24 cellular contexts compared by ENCODE assay signal in genomic region chr20:9281770-9282169, GRCh38.
DNase-seq lines count a peak whose midpoint lies in the region; ATAC-seq, FAIRE-seq and TF ChIP-seq lines count a peak whose summit lies in the region.
"Had no signal": no experiment of that assay in that cellular context is flagged by ENCODE, and none has a peak within 500 bp of the region (broad histone marks: within the 10 kb centered on the region; RNA-seq: fewer than 3 reads in every experiment).

No MANE protein-coding gene starts in this region.

- WGBS in SK-N-SH (ENCODE audit: low lambda C conversion rate): 58% methylated on average over 1 of the region's 1 CpG
- WGBS in thyroid gland, 2 donors: 74 to 84% methylated on average over 1 of the region's 1 CpG

- no peak overlapping the region for H3K4me2 ChIP-seq in SK-N-SH
- H3K4me2 ChIP-seq: BLaER1 treated with 17β-estradiol and CSF1 and Interleukin-3, amounts not matched to agents 10 nM and 100 nM had no signal

- TF ChIP-seq POLR2A in thyroid gland (IDR thresholded peaks at IDR 0.05): no peak

- no peak for TF ChIP-seq RAD21 in SK-N-SH (IDR thresholded peaks at IDR 0.05; ENCODE audit: low read length)

- H2AFZ ChIP-seq in SK-N-SH (ENCODE audit: low read depth): no peak overlapping the region

- POLR2A ChIA-PET in SK-N-SH (lab: Yijun Ruan, JAX): no interaction called here

- H3K4me3 ChIP-seq in SK-N-SH (ENCODE audit: low read depth in 2 of 2, low read length in 1 of 2) (no peak overlapping the region), thyroid gland (replicated peaks in 1 of 3) (no peak overlapping the region)
- H3K4me3 ChIP-seq: BLaER1 treated with 17β-estradiol and CSF1 and Interleukin-3, amounts not matched to agents 10 nM and 100 nM; HAP-1 had no signal

- H3K9ac ChIP-seq in SK-N-SH: no peak overlapping the region
- H3K9ac ChIP-seq: BLaER1 treated with 17β-estradiol and CSF1 and Interleukin-3, amounts not matched to agents 10 nM and 100 nM had no signal

- no peak for DNase-seq in SK-N-SH
- DNase-seq in RCC 7860 (ENCODE audit: low spot score): no peak
- DNase-seq in middle frontal gyrus (ENCODE audit: extremely low spot score, low spot score): no peak
- no peak for DNase-seq in caudate nucleus (lab: John Stamatoyannopoulos, UW)
- no peak for DNase-seq in thyroid gland
- DNase-seq: AML-193; BE2C; Calu3; CD4-positive, alpha-beta T cell; CD8-positive, alpha-beta memory T cell; DMS53; DMS79 treated with DMSO at 0.1 percent for 48 hours; GF-D8; GOT3; HFFc6 had no signal

- no peaks in the 10 kb centered on the region for H3F3A ChIP-seq in SK-N-SH (replicated peaks; ENCODE audit: insufficient read depth)

- H3K9me3 ChIP-seq in SK-N-SH: no peaks in the 10 kb centered on the region
- H3K9me3 ChIP-seq in thyroid gland: no peaks in the 10 kb centered on the region
- H3K9me3 ChIP-seq: BE2C; BLaER1 treated with 17β-estradiol and CSF1 and Interleukin-3, amounts not matched to agents 10 nM and 100 nM; HAP-1 had no signal

- TF ChIP-seq EP300 in SK-N-SH (IDR thresholded peaks at IDR 0.05; ENCODE audit: borderline replicate concordance in 1 of 2, low read depth in 1 of 2, low read length in 1 of 2): no peak

- H3K27me3 ChIP-seq in SK-N-SH (ENCODE audit: insufficient read depth): no peaks in the 10 kb centered on the region
- no peaks in the 10 kb centered on the region for H3K27me3 ChIP-seq in thyroid gland
- H3K27me3 ChIP-seq: BE2C; BLaER1 treated with 17β-estradiol and CSF1 and Interleukin-3, amounts not matched to agents 10 nM and 100 nM had no signal

- H3K4me1 ChIP-seq in SK-N-SH (ENCODE audit: control insufficient read depth in 1 of 2, insufficient read depth in 2 of 2, low read depth in 1 of 2, low read length in 1 of 2) (peaks cover 0 to 26% of the 10 kb centered on the region in 2 experiments; a peak in 2 of 4 replicates), thyroid gland (no peaks in the 10 kb centered on the region)
- H3K4me1 ChIP-seq: BLaER1 treated with 17β-estradiol and CSF1 and Interleukin-3, amounts not matched to agents 10 nM and 100 nM; HAP-1 had no signal

- peak overlapping the region in 1 of 2 experiments; percentile 82; a peak in 2 of 4 replicates for H3K27ac ChIP-seq in SK-N-SH (ENCODE audit: low read depth in 2 of 2, low read length in 1 of 2)
- peak overlapping the region; percentile 62 for H3K27ac ChIP-seq in VCaP
- no peak overlapping the region for H3K27ac ChIP-seq in caudate nucleus (ENCODE audit: low read depth, low read length)
- no peak overlapping the region for H3K27ac ChIP-seq in thyroid gland
- H3K27ac ChIP-seq: 22Rv1; BLaER1 treated with 17β-estradiol and CSF1 and Interleukin-3, amounts not matched to agents 10 nM and 100 nM had no signal

- CTCF ChIA-PET in SK-N-SH (lab: Yijun Ruan, JAX): interaction anchor here (1.2 kb wide), 2 partner anchors 15 to 16 kb away, joined by 3 read pairs; no protein-coding TSS in a partner anchor

- peak; percentile 21; the same call in 1 of the 3 replicates for ATAC-seq in SK-N-SH treated with all-trans-retinoic acid at 6 μM for 48 hours
- no peak for ATAC-seq in HG03520 (IDR thresholded peaks at IDR 0.05; ENCODE audit: unreplicated experiment)

- TF ChIP-seq CTCF in SK-N-SH (IDR thresholded peaks at IDR 0.05): no peak
- no peak for TF ChIP-seq CTCF in VCaP (conservative IDR thresholded peaks at IDR 0.05)
- no peak for TF ChIP-seq CTCF in thyroid gland (IDR thresholded peaks at IDR 0.05)

- no peaks in the 10 kb centered on the region for H3K79me2 ChIP-seq in SK-N-SH (ENCODE audit: insufficient read depth)

- H3K36me3 ChIP-seq in SK-N-SH (replicated peaks in 1 of 2; ENCODE audit: control insufficient read depth in 1 of 2, insufficient read depth in 2 of 2, low read length in 1 of 2) (peaks cover 0 to 4% of the 10 kb centered on the region in 2 experiments), thyroid gland (no peaks in the 10 kb centered on the region)
- H3K36me3 ChIP-seq: BE2C; BLaER1 treated with 17β-estradiol and CSF1 and Interleukin-3, amounts not matched to agents 10 nM and 100 nM; HAP-1 had no signal

- H3K9me2 ChIP-seq in SK-N-SH: no peaks in the 10 kb centered on the region

- H4K20me1 ChIP-seq in SK-N-SH (ENCODE audit: insufficient read depth): no peaks in the 10 kb centered on the region
- H4K20me1 ChIP-seq: BLaER1 treated with 17β-estradiol and CSF1 and Interleukin-3, amounts not matched to agents 10 nM and 100 nM had no signal

- peak; percentile 12 for FAIRE-seq in RCC 7860 (lab: Jason Lieb, UNC)
- FAIRE-seq: GM12891, GM18507, H54 had no signal

- intact Hi-C loops in thyroid gland (cut with DNase I): no loop called here

TF ChIP-seq in SK-N-SH treated with all-trans-retinoic acid at 6 μM for 48 hours, 23 proteins besides CTCF, POLR2A, EP300 and RAD21:
- TF ChIP-seq RARB (CRISPR knock-in tag; IDR thresholded peaks at IDR 0.05): no peak
- TF ChIP-seq CREB5 (CRISPR knock-in tag; IDR thresholded peaks at IDR 0.05; ENCODE audit: low read depth): no peak
- no peak for TF ChIP-seq TOX (CRISPR knock-in tag; IDR thresholded peaks at IDR 0.05; ENCODE audit: borderline replicate concordance)

TF ChIP-seq in SK-N-SH, 30 proteins besides CTCF, POLR2A, EP300 and RAD21:
- TF ChIP-seq FOXJ3 (CRISPR knock-in tag; IDR thresholded peaks at IDR 0.05): no peak
- no peak for TF ChIP-seq GATA2 (CRISPR knock-in tag; IDR thresholded peaks at IDR 0.05)
- TF ChIP-seq NRF1 (IDR thresholded peaks at IDR 0.05; ENCODE audit: low read depth, low read length): no peak
- TF ChIP-seq USF2 (IDR thresholded peaks at IDR 0.05; ENCODE audit: borderline replicate concordance, low read depth, low read length): no peak
- no peak for TF ChIP-seq RXRA (IDR thresholded peaks at IDR 0.05; ENCODE audit: borderline replicate concordance, low read depth)
- TF ChIP-seq CHD2 (IDR thresholded peaks at IDR 0.05; ENCODE audit: low read length, partially characterized antibody): no peak
- no peak for TF ChIP-seq FOSL2 (IDR thresholded peaks at IDR 0.05; ENCODE audit: borderline replicate concordance, low read depth)
- TF ChIP-seq YY1 (IDR thresholded peaks at IDR 0.05; ENCODE audit: low read depth): no peak
- no peak for TF ChIP-seq SMC3 (IDR thresholded peaks at IDR 0.05; ENCODE audit: low read depth, low read length)
- TF ChIP-seq REST (IDR thresholded peaks at IDR 0.05; ENCODE audit: low read depth, low read length): no peak
- no peak for TF ChIP-seq EZH2phosphoT487 (IDR thresholded peaks at IDR 0.05; ENCODE audit: borderline replicate concordance, low read depth)
- TF ChIP-seq NFIC (IDR thresholded peaks at IDR 0.05; ENCODE audit: borderline replicate concordance): no peak
- TF ChIP-seq GABPA (IDR thresholded peaks at IDR 0.05; ENCODE audit: low read depth): no peak
- TF ChIP-seq PBX3 (IDR thresholded peaks at IDR 0.05): no peak
- no peak for TF ChIP-seq ELF1 (IDR thresholded peaks at IDR 0.05)
- no peak for TF ChIP-seq RCOR1 (IDR thresholded peaks at IDR 0.05; ENCODE audit: low read length)
- no peak for TF ChIP-seq MXI1 (IDR thresholded peaks at IDR 0.05; ENCODE audit: low read depth, low read length)
- TF ChIP-seq MAX (IDR thresholded peaks at IDR 0.05; ENCODE audit: low read depth): no peak
- TF ChIP-seq TCF12 (IDR thresholded peaks at IDR 0.05): no peak
- TF ChIP-seq FOXM1 (IDR thresholded peaks at IDR 0.05; ENCODE audit: low read depth): no peak
